ENCODE assay signal across 8 cellular contexts in the genomic region with DNA sequence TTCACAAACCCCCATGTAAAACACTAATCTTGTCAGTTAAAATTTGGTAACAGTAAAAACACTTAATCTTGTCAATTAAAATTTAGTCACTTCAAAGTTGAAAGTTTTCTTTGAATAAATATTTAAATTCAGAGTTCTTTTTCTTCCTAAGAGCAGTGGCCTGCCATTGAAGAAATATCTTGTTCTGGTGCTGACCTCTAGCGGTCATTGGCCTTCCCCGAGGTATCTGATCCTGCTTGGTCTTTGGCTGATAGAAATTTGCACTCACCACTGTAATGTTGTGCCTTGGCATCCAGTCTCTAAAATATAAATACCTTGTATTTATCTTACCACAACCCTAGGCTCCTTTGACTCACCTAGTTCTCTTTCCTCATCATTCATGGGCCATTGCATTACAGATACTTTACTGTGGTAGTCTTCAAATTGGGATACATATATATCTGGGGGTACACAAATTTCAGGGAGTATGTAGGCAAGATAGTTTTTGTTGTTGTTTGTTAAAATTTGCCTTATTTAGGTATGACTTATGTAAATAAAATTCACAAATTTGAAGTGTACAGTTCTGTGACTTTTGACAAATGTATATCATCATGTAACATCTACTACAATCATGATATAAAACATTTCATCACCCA. TPM values are rescaled to one million over a fixed set of nuclear protein-coding genes. Genes with fewer than 3 reads are reported as not detected.
DNase-seq lines count a peak whose midpoint lies in the region; ATAC-seq and TF ChIP-seq lines count a peak whose summit lies in the region.

No MANE protein-coding gene starts in this region.

- BruUV-seq in PC-9 (replicated peaks; lab: Mats Ljungman, UMichigan) = no TSS peak

- ATAC-seq in GM18907 (IDR thresholded peaks at IDR 0.05; ENCODE audit: unreplicated experiment) = peak; percentile 74

- intact Hi-C loops in PC-9 (cut with micrococcal nuclease; ENCODE audit: unreplicated experiment) = loop anchor here (1.0 to 5.0 kb wide), 3 partner anchors 71 to 170 kb away; no protein-coding TSS in a partner anchor

- H3K27me3 ChIP-seq in PC-9 (ENCODE audit: insufficient read depth, low read depth) (no peaks in the 10 kb centered on the region), fibroblast of lung (ENCODE audit: control insufficient read depth, insufficient read depth, low read length) (no peaks in the 10 kb centered on the region)

- no peak overlapping the region for H3K27ac Mint-ChIP-seq in neural crest cell (ENCODE audit: unreplicated experiment)

- H3K79me2 ChIP-seq in PC-9 (ENCODE audit: low read depth) (no peaks in the 10 kb centered on the region), fibroblast of lung (ENCODE audit: control insufficient read depth, insufficient read depth, low read length) (no peaks in the 10 kb centered on the region)

- H4K20me1 ChIP-seq in PC-9 (ENCODE audit: insufficient read depth) (no peaks in the 10 kb centered on the region), fibroblast of lung (ENCODE audit: control insufficient read depth, extremely low read depth, insufficient read depth, low read length) (no peaks in the 10 kb centered on the region)

- H2AFZ ChIP-seq in PC-9 = no peak overlapping the region
- H2AFZ ChIP-seq in fibroblast of lung (ENCODE audit: low read length) = no peak overlapping the region

- POLR2A ChIA-PET in PC-9 (lab: Charles Lee; ENCODE audit: unreplicated experiment) = no interaction called here

- TF ChIP-seq CTCF in PC-9 (conservative IDR thresholded peaks at IDR 0.05) (peak; percentile 80), fibroblast of lung (conservative IDR thresholded peaks at IDR 0.05 in 1 of 2, IDR thresholded peaks at IDR 0.05 in 1 of 2; ENCODE audit: low read depth in 1 of 2, low read length in 2 of 2) (peak; percentile 90 to 92), neural crest cell (conservative IDR thresholded peaks at IDR 0.05) (peak; percentile 90)

- no peaks in the 10 kb centered on the region for H3F3A ChIP-seq in PC-9 (ENCODE audit: insufficient read depth, low read depth)

- no peaks in the 10 kb centered on the region for H3K9me3 ChIP-seq in PC-9 (ENCODE audit: insufficient read depth, low read depth)
- no peaks in the 10 kb centered on the region for H3K9me3 ChIP-seq in fibroblast of lung (ENCODE audit: control insufficient read depth, insufficient read depth, low read depth, low read length)

- H3K27me3 Mint-ChIP-seq in neural crest cell (ENCODE audit: low read depth) = no peaks in the 10 kb centered on the region

- no peak overlapping the region for H3K9ac ChIP-seq in fibroblast of lung (ENCODE audit: insufficient read depth, low read length)

- H3K9me2 ChIP-seq in PC-9 (ENCODE audit: insufficient read depth) = no peaks in the 10 kb centered on the region

- H3K4me2 ChIP-seq in PC-9 = no peak overlapping the region
- no peak overlapping the region for H3K4me2 ChIP-seq in fibroblast of lung (ENCODE audit: extremely low read depth, insufficient read depth, low read length)

- DNase-seq in Ammon's horn (ENCODE audit: low spot score) = peak; percentile 90
- peak; percentile 56 for DNase-seq in HT1080 (ENCODE audit: low read depth)
- peak; percentile 40 to 44 for DNase-seq in PC-9
- DNase-seq in activated T-cell treated with anti-CD3 and anti-CD28 coated beads, Interleukin-2, amount 50 U/mL, for 1 hour = peak; percentile 56
- peak; percentile 57 to 82 for DNase-seq in fibroblast of lung (ENCODE audit: low read depth in 2 of 2)
- peak; percentile 71 for DNase-seq in neural crest cell (ENCODE audit: low read depth, low spot score)
- DNase-seq in stromal cell of bone marrow (ENCODE audit: low read depth) = peak; percentile 61

- H3K4me3 ChIP-seq in PC-9 (no peak overlapping the region), fibroblast of lung (replicated peaks in 1 of 4; ENCODE audit: control extremely low read depth in 1 of 4, insufficient read depth in 1 of 4, low read depth in 3 of 4, low read length in 4 of 4) (no peak overlapping the region)

- H3K36me3 ChIP-seq in PC-9 (ENCODE audit: low read depth) (no peaks in the 10 kb centered on the region), fibroblast of lung (ENCODE audit: control insufficient read depth, insufficient read depth, low read length) (no peaks in the 10 kb centered on the region)

- CTCF ChIA-PET in PC-9 (lab: Charles Lee) = no interaction called here

- H3K27ac ChIP-seq in PC-9 (no peak overlapping the region), fibroblast of lung (ENCODE audit: insufficient read depth, low read length) (no peak overlapping the region)

- H3K9me3 Mint-ChIP-seq in neural crest cell = no peaks in the 10 kb centered on the region

- no peak overlapping the region for H3K4me3 Mint-ChIP-seq in neural crest cell

- no peaks in the 10 kb centered on the region for H3K36me3 Mint-ChIP-seq in neural crest cell (ENCODE audit: low read depth)

- H3K4me1 ChIP-seq in PC-9 (replicated peaks; ENCODE audit: insufficient read depth) (no peaks in the 10 kb centered on the region), fibroblast of lung (ENCODE audit: control insufficient read depth, extremely low read depth, insufficient read depth, low read length) (no peaks in the 10 kb centered on the region)

- H3K4me1 Mint-ChIP-seq in neural crest cell = no peaks in the 10 kb centered on the region

RNA-seq across cellular contexts. Expression of gene ART3, which starts 6.7 kb away (rescaled TPM):
- total RNA-seq in HT1080 (2014; rRNA removed; shearing (Covaris generic)) = not detected in 2 replicates
- polyA plus RNA-seq in HT1080 (2015; cell fraction: cytosol; rRNA removed) = 0.14 TPM in 1 of 2 replicates, not detected in the other
- not detected in 2 replicates for polyA plus RNA-seq in HT1080 (2015; cell fraction: nucleus; rRNA removed)
- total RNA-seq in PC-9 (2021) (not detected in 2 replicates), fibroblast of lung (not detected in 2 replicates), neural crest cell (not detected in 2 replicates)
- polyA plus RNA-seq in fibroblast of lung = 0.27 TPM in 1 of 2 replicates, not detected in the other
- polyA plus RNA-seq in fibroblast of lung (2012) = not detected in 2 replicates
- not detected in 2 replicates for polyA minus RNA-seq in fibroblast of lung (ENCODE audit: low replicate concordance)

RNA-seq across cellular contexts. Expression of gene CXCL11, which starts 31.9 kb away (rescaled TPM):
- total RNA-seq in HT1080 (2014; rRNA removed; shearing (Covaris generic)) = not detected in 2 replicates
- 0.12 TPM in 1 of 2 replicates, not detected in the other for polyA plus RNA-seq in HT1080 (2015; cell fraction: cytosol; rRNA removed)
- not detected in 2 replicates for polyA plus RNA-seq in HT1080 (2015; cell fraction: nucleus; rRNA removed)
- not detected in 2 replicates for total RNA-seq in PC-9 (2021)
- total RNA-seq in fibroblast of lung = not detected in 2 replicates
- 0.03 TPM in 1 of 2 replicates, not detected in the other for polyA plus RNA-seq in fibroblast of lung
- polyA plus RNA-seq in fibroblast of lung (2012) = not detected in 2 replicates
- not detected in 2 replicates for polyA minus RNA-seq in fibroblast of lung (ENCODE audit: low replicate concordance)
- total RNA-seq in neural crest cell = not detected in 2 replicates

RNA-seq across cellular contexts. Expression of gene CXCL10, which starts 44.5 kb away (rescaled TPM):
- total RNA-seq in HT1080 (2014; rRNA removed; shearing (Covaris generic)) = not detected in 2 replicates
- not detected in 2 replicates for polyA plus RNA-seq in HT1080 (2015; cell fraction: cytosol; rRNA removed)
- not detected in 2 replicates for polyA plus RNA-seq in HT1080 (2015; cell fraction: nucleus; rRNA removed)
- total RNA-seq in PC-9 (2021) = not detected in 2 replicates
- under 0.01 and 0.33 TPM in 2 replicates for total RNA-seq in fibroblast of lung
- polyA plus RNA-seq in fibroblast of lung = 0.07 TPM in 1 of 2 replicates, not detected in the other
- polyA plus RNA-seq in fibroblast of lung (2012) = not detected in 2 replicates
- not detected in 2 replicates for polyA minus RNA-seq in fibroblast of lung (ENCODE audit: low replicate concordance)
- not detected in 2 replicates for total RNA-seq in neural crest cell
